8 cellular contexts compared by ENCODE assay signal in genomic region chr3:139388961-139389551, GRCh38. TPM values are rescaled to one million over a fixed set of nuclear protein-coding genes. Genes with fewer than 3 reads are reported as not detected.
DNase-seq lines count a peak whose midpoint lies in the region; ATAC-seq and TF ChIP-seq lines count a peak whose summit lies in the region.

No MANE protein-coding gene starts in this region.

- no peaks in the 10 kb centered on the region for H4K20me1 ChIP-seq in fibroblast of lung (ENCODE audit: control insufficient read depth, extremely low read depth, insufficient read depth, low read length)

- H3K27me3 ChIP-seq in cardiac muscle cell (no peaks in the 10 kb centered on the region), fibroblast of lung (ENCODE audit: control insufficient read depth, insufficient read depth, low read length) (no peaks in the 10 kb centered on the region)

- no peaks in the 10 kb centered on the region for H3K9me3 ChIP-seq in cardiac muscle cell (ENCODE audit: low read depth)
- no peaks in the 10 kb centered on the region for H3K9me3 ChIP-seq in fibroblast of lung (ENCODE audit: control insufficient read depth, insufficient read depth, low read depth, low read length)

- peak overlapping the region; percentile 65 for H2AFZ ChIP-seq in fibroblast of lung (ENCODE audit: low read length)

- peaks cover 4% of the 10 kb centered on the region for H3K36me3 ChIP-seq in cardiac muscle cell
- H3K36me3 ChIP-seq in fibroblast of lung (ENCODE audit: control insufficient read depth, insufficient read depth, low read length): no peaks in the 10 kb centered on the region

- DNase-seq in cardiac muscle cell (ENCODE audit: low read depth in 1 of 2, low spot score in 1 of 2): peak in 1 of 2 donors; percentile 14
- no peak for DNase-seq in left cardiac atrium
- DNase-seq in activated CD4-positive, alpha-beta T cell treated with anti-CD3 and anti-CD28 coated beads for 48 hours: peak; percentile 41
- DNase-seq in fibroblast of lung (ENCODE audit: low read depth in 2 of 2): peak in 1 of 2 donors; percentile 2
- DNase-seq in pons (ENCODE audit: low spot score): peak; percentile 15
- no peak for DNase-seq in NCI-H510A treated with DMSO at 0.1 percent for 48 hours (lab: John Stamatoyannopoulos, UW)

- H3K4me1 ChIP-seq in cardiac muscle cell (ENCODE audit: low read depth) (peaks cover 28% of the 10 kb centered on the region), fibroblast of lung (ENCODE audit: control insufficient read depth, extremely low read depth, insufficient read depth, low read length) (peaks cover 3% of the 10 kb centered on the region)

- H3K4me2 ChIP-seq in fibroblast of lung (ENCODE audit: extremely low read depth, insufficient read depth, low read length): peak overlapping the region; percentile 64

- no peak for ATAC-seq in left cardiac atrium
- peak; percentile 31 for ATAC-seq in HG03342 (IDR thresholded peaks at IDR 0.05; ENCODE audit: unreplicated experiment)
- ATAC-seq in HG02840 (IDR thresholded peaks at IDR 0.05; ENCODE audit: low FRiP score, unreplicated experiment): no peak

- peak overlapping the region; percentile 100 for H3K9ac ChIP-seq in fibroblast of lung (ENCODE audit: insufficient read depth, low read length)

- TF ChIP-seq CTCF in cardiac muscle cell (IDR thresholded peaks at IDR 0.05; ENCODE audit: low read depth, low read length): no peak
- no peak for TF ChIP-seq CTCF in fibroblast of lung (conservative IDR thresholded peaks at IDR 0.05 in 1 of 2, IDR thresholded peaks at IDR 0.05 in 1 of 2; ENCODE audit: low read depth in 1 of 2, low read length in 2 of 2)

- H3K79me2 ChIP-seq in fibroblast of lung (ENCODE audit: control insufficient read depth, insufficient read depth, low read length): peaks cover 53% of the 10 kb centered on the region

- H3K4me3 ChIP-seq in cardiac muscle cell (peak overlapping the region; percentile 65), fibroblast of lung (replicated peaks in 1 of 4; ENCODE audit: control extremely low read depth in 1 of 4, insufficient read depth in 1 of 4, low read depth in 3 of 4, low read length in 4 of 4) (peak overlapping the region; percentile 96 to 100 (median 98))

- intact Hi-C loops in left cardiac atrium (cut with DNase I): no loop called here

- H3K27ac ChIP-seq in cardiac muscle cell (peak overlapping the region; percentile 97), fibroblast of lung (ENCODE audit: insufficient read depth, low read length) (peak overlapping the region; percentile 99)

RNA-seq across cellular contexts. Expression of gene COPB2, which starts 0.4 kb away (rescaled TPM):
- total RNA-seq in cardiac muscle cell (87.3 and 112 TPM in 2 replicates), left cardiac atrium (10 to 100 TPM; 83.1 to 84.9 TPM), fibroblast of lung (216 and 293 TPM in 2 replicates)
- polyA plus RNA-seq in cardiac muscle cell (151 and 166 TPM in 2 replicates), fibroblast of lung (233 and 284 TPM in 2 replicates)
- 185 and 205 TPM in 2 replicates for polyA plus RNA-seq in fibroblast of lung (2012)
- 53.3 and 62.6 TPM in 2 replicates for polyA minus RNA-seq in fibroblast of lung (ENCODE audit: low replicate concordance)

RNA-seq across cellular contexts. Expression of gene MRPS22, which starts 45.2 kb away (rescaled TPM):
- total RNA-seq in cardiac muscle cell (63.4 and 71.1 TPM in 2 replicates), left cardiac atrium (10 to 100 TPM; 57.2 to 64.3 TPM), fibroblast of lung (81.3 and 90.1 TPM in 2 replicates)
- polyA plus RNA-seq in cardiac muscle cell (81.4 and 89.2 TPM in 2 replicates), fibroblast of lung (56.7 and 64.6 TPM in 2 replicates)
- 42.5 and 53.1 TPM in 2 replicates for polyA plus RNA-seq in fibroblast of lung (2012)
- polyA minus RNA-seq in fibroblast of lung (ENCODE audit: low replicate concordance): 1.1 and 3.3 TPM in 2 replicates

Comparison
In these comparisons a context has a peak if more than half of its experiments do, and no peak if none do; other contexts are left out.
1. DNase-seq: peak in activated CD4-positive, alpha-beta T cell treated with anti-CD3 and anti-CD28 coated beads for 48 hours (single experiment) and pons (single experiment); none in left cardiac atrium (single experiment) and NCI-H510A treated with DMSO at 0.1 percent for 48 hours (single experiment).